ENCODE assay signal across 26 cellular contexts in the genomic region with DNA sequence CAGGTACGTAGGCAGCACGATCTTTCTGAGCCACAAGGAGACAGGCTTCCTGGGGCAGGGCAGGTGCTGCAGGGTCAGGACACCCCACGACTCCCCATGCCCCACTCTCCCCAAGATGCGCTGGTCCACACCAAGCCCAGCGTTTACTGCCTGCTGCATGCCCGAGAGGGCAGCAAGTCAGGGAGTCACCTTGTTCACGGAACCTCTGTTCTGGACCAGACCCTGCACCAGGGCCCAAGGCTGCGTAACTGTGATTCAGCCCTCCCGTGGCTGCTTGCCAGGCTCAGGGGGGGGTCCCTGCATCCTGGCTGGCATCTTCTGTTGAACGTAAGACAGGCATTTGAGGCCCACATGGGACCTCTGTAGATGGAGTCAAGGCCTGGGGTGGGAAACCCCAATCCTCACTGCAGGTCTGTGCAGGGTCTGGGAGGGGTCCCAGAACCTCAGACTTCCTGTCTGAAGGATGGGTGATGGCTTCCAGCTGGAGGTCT.
A peak's percentile ranks its signal among the peaks of the same experiment; 100 is the strongest.
DNase-seq lines count a peak whose midpoint lies in the region; ATAC-seq and TF ChIP-seq lines count a peak whose summit lies in the region.
"Had no signal": no experiment of that assay in that cellular context is flagged by ENCODE, and none has a peak within 500 bp of the region (broad histone marks: within the 10 kb centered on the region; RNA-seq: fewer than 3 reads in every experiment).

No MANE protein-coding gene starts in this region.

- no peak overlapping the region for H3K4me2 ChIP-seq in mesendoderm (ENCODE audit: low read length)

- H3K4me1 Mint-ChIP-seq in activated CD8-positive, alpha-beta memory T cell treated with anti-CD3 and anti-CD28 coated beads, Interleukin-2, amount 10 ng/mL, durations not matched to agents 7 days and 5 days = peaks cover 3% of the 10 kb centered on the region

- no peaks in the 10 kb centered on the region for H3K79me1 ChIP-seq in mesendoderm (ENCODE audit: low read length)

- H3K23ac ChIP-seq in mesendoderm (ENCODE audit: low read length) = no peak overlapping the region

- H3K4me3 ChIP-seq in right cardiac atrium (ENCODE audit: low read length) (no peak overlapping the region), mesendoderm (ENCODE audit: low read length) (no peak overlapping the region), upper lobe of right lung (no peak overlapping the region), thyroid gland (replicated peaks in 1 of 3) (no peak overlapping the region)
- H3K4me3 ChIP-seq: adrenal gland, dorsolateral prefrontal cortex, gastrocnemius medialis, transverse colon had no signal

- H4K8ac ChIP-seq in mesendoderm (ENCODE audit: low read depth, low read length) = no peak overlapping the region

- H3K27me3 ChIP-seq in right cardiac atrium (ENCODE audit: control insufficient read depth, insufficient read depth) (no peaks in the 10 kb centered on the region), mesendoderm (ENCODE audit: insufficient read depth, low read length, poor library complexity) (no peaks in the 10 kb centered on the region), upper lobe of right lung (peaks cover 13% of the 10 kb centered on the region), thyroid gland (no peaks in the 10 kb centered on the region)
- H3K27me3 ChIP-seq: adrenal gland, gastrocnemius medialis, transverse colon had no signal

- H3K79me2 ChIP-seq in mesendoderm (ENCODE audit: control insufficient read depth, insufficient read depth, low read length) = no peaks in the 10 kb centered on the region

- peak overlapping the region; percentile 99 for H2BK5ac ChIP-seq in mesendoderm (ENCODE audit: low read length)

- no peak for TF ChIP-seq CTCF in upper lobe of right lung (IDR thresholded peaks at IDR 0.05)
- no peak for TF ChIP-seq CTCF in thyroid gland (IDR thresholded peaks at IDR 0.05)

- H3K9me3 ChIP-seq in right cardiac atrium (ENCODE audit: control insufficient read depth, low read length) (no peaks in the 10 kb centered on the region), upper lobe of right lung (no peaks in the 10 kb centered on the region), thyroid gland (no peaks in the 10 kb centered on the region)
- H3K9me3 ChIP-seq: adrenal gland, gastrocnemius medialis, transverse colon had no signal

- H2BK15ac ChIP-seq in mesendoderm (replicated peaks; ENCODE audit: low read depth) = no peak overlapping the region

- H3K36me3 ChIP-seq in mesendoderm (ENCODE audit: control insufficient read depth, insufficient read depth, low read length) (no peaks in the 10 kb centered on the region), upper lobe of right lung (no peaks in the 10 kb centered on the region), thyroid gland (no peaks in the 10 kb centered on the region)
- H3K36me3 ChIP-seq: adrenal gland, gastrocnemius medialis, transverse colon had no signal

- CTCF ChIA-PET in activated CD8-positive, alpha-beta memory T cell treated with anti-CD3 and anti-CD28 coated beads, Interleukin-2, amount 10 ng/mL, durations not matched to agents 7 days and 5 days (lab: Charles Lee) = no interaction called here

- H3K9ac ChIP-seq in mesendoderm (ENCODE audit: low read length) = peak overlapping the region; percentile 56

- no peak overlapping the region for H3K4me3 Mint-ChIP-seq in activated CD8-positive, alpha-beta memory T cell treated with anti-CD3 and anti-CD28 coated beads, Interleukin-2, amount 10 ng/mL, durations not matched to agents 7 days and 5 days
- H3K4me3 Mint-ChIP-seq: activated CD4-positive, alpha-beta T cell treated with anti-CD3 and anti-CD28 coated beads for 36 hours; activated naive CD4-positive, alpha-beta T cell treated with anti-CD3 and anti-CD28 coated beads, Interleukin-2, amount 10 ng/mL, durations not matched to agents 7 days and 5 days; activated T-cell treated with anti-CD3 and anti-CD28 coated beads, Interleukin-2, amount 50 U/mL, for 72 hours had no signal

- intact Hi-C loops in cardiac septum (cut with DNase I) (no loop called here), right cardiac atrium (cut with DNase I) (no loop called here), upper lobe of right lung (cut with DNase I) (no loop called here), thyroid gland (cut with DNase I) (no loop called here)

- no peak overlapping the region for H3K27ac Mint-ChIP-seq in activated CD8-positive, alpha-beta memory T cell treated with anti-CD3 and anti-CD28 coated beads, Interleukin-2, amount 10 ng/mL, durations not matched to agents 7 days and 5 days
- H3K27ac Mint-ChIP-seq: activated CD4-positive, alpha-beta T cell treated with anti-CD3 and anti-CD28 coated beads for 36 hours; activated naive CD4-positive, alpha-beta T cell treated with anti-CD3 and anti-CD28 coated beads, Interleukin-2, amount 10 ng/mL, durations not matched to agents 7 days and 5 days; activated T-cell treated with anti-CD3 and anti-CD28 coated beads, Interleukin-2, amount 50 U/mL, for 72 hours had no signal

- peak overlapping the region; percentile 95 for H2AK5ac ChIP-seq in mesendoderm (ENCODE audit: low read length)

- 68% methylated on average over 10 of the region's 10 CpGs for WGBS in right cardiac atrium
- WGBS in mesendoderm (ENCODE audit: extremely low coverage, insufficient coverage, low lambda C conversion rate) = no CpG with 5 or more reads among the region's 10 CpGs
- 70 to 72% methylated on average over 2 to 7 of the region's 10 CpGs for WGBS in thyroid gland, 2 donors

- DNase-seq in cardiac septum (ENCODE audit: low spot score) (peak; percentile 73), right cardiac atrium (no peak), mesendoderm (no peak), upper lobe of right lung (no peak), thyroid gland (no peak)
- peak; percentile 27 for DNase-seq in activated CD8-positive, alpha-beta memory T cell treated with anti-CD3 and anti-CD28 coated beads, Interleukin-2, amount 10 ng/mL, durations not matched to agents 7 days and 5 days
- DNase-seq: activated CD4-positive, alpha-beta T cell treated with anti-CD3 and anti-CD28 coated beads for 36 hours; activated naive CD4-positive, alpha-beta T cell treated with anti-CD3 and anti-CD28 coated beads, Interleukin-2, amount 10 ng/mL, durations not matched to agents 7 days and 5 days; activated T-cell treated with anti-CD3 and anti-CD28 coated beads, Interleukin-2, amount 50 U/mL, for 72 hours; adrenal gland; COR-L47; DMS79; GF-D8; Kasumi-1; NCI-H1417; NCI-H2029 treated with DMSO at 0.1 percent for 48 hours; NCI-H226; NCI-H526 treated with DMSO at 0.1 percent for 48 hours; NK-92 treated with Interleukin-12 subunit alpha and Interleukin-12 subunit beta, amount 100 ng/mL, for 24 hours; PC-3; stimulated activated CD4-positive, alpha-beta T cell treated with anti-CD3 and anti-CD28 coated beads, Interleukin-4, amount 100 ng/mL, for 1 hour; transverse colon had no signal

- peak overlapping the region; percentile 40 for H3K4ac ChIP-seq in mesendoderm (ENCODE audit: low read depth, low read length)

- no peaks in the 10 kb centered on the region for H3K36me3 Mint-ChIP-seq in activated CD8-positive, alpha-beta memory T cell treated with anti-CD3 and anti-CD28 coated beads, Interleukin-2, amount 10 ng/mL, durations not matched to agents 7 days and 5 days
- H3K36me3 Mint-ChIP-seq: activated naive CD4-positive, alpha-beta T cell treated with anti-CD3 and anti-CD28 coated beads, Interleukin-2, amount 10 ng/mL, durations not matched to agents 7 days and 5 days had no signal

- no peak overlapping the region for H3K27ac ChIP-seq in right cardiac atrium (ENCODE audit: low read length)
- H3K27ac ChIP-seq in mesendoderm (ENCODE audit: low read depth, low read length) = peak overlapping the region; percentile 74
- no peak overlapping the region for H3K27ac ChIP-seq in upper lobe of right lung
- H3K27ac ChIP-seq in thyroid gland = no peak overlapping the region
- H3K27ac ChIP-seq: adrenal gland, dorsolateral prefrontal cortex, gastrocnemius medialis, transverse colon had no signal

- ATAC-seq in right cardiac atrium (no peak), upper lobe of right lung (peak; percentile 11), HG02840 (IDR thresholded peaks at IDR 0.05; ENCODE audit: low FRiP score, unreplicated experiment) (no peak)
- no peak for ATAC-seq in activated CD8-positive, alpha-beta memory T cell treated with anti-CD3 and anti-CD28 coated beads, Interleukin-2, amount 10 ng/mL, durations not matched to agents 7 days and 5 days
- ATAC-seq: activated CD4-positive, alpha-beta T cell treated with anti-CD3 and anti-CD28 coated beads for 36 hours; activated T-cell treated with anti-CD3 and anti-CD28 coated beads, Interleukin-2, amount 50 U/mL, for 72 hours; gastrocnemius medialis; HepG2; PC-3 had no signal

- peak overlapping the region; percentile 10 for H2BK120ac ChIP-seq in mesendoderm (ENCODE audit: low read depth, low read length)

- H4K5ac ChIP-seq in mesendoderm (ENCODE audit: low read length) = peak overlapping the region; percentile 16

- peaks cover 11% of the 10 kb centered on the region for H3K27me3 Mint-ChIP-seq in activated CD8-positive, alpha-beta memory T cell treated with anti-CD3 and anti-CD28 coated beads, Interleukin-2, amount 10 ng/mL, durations not matched to agents 7 days and 5 days

- no peaks in the 10 kb centered on the region for H3K4me1 ChIP-seq in right cardiac atrium (ENCODE audit: control insufficient read depth, insufficient read depth, low read length)
- peaks cover 9% of the 10 kb centered on the region for H3K4me1 ChIP-seq in mesendoderm (ENCODE audit: control insufficient read depth, low read depth, low read length)
- H3K4me1 ChIP-seq in upper lobe of right lung = no peaks in the 10 kb centered on the region
- H3K4me1 ChIP-seq in thyroid gland = no peaks in the 10 kb centered on the region
- H3K4me1 ChIP-seq: adrenal gland, gastrocnemius medialis, transverse colon had no signal

- TF ChIP-seq POLR2A in thyroid gland (IDR thresholded peaks at IDR 0.05) = no peak

- H3K9me3 Mint-ChIP-seq in activated CD8-positive, alpha-beta memory T cell treated with anti-CD3 and anti-CD28 coated beads, Interleukin-2, amount 10 ng/mL, durations not matched to agents 7 days and 5 days (ENCODE audit: low read depth) = no peaks in the 10 kb centered on the region
- H3K9me3 Mint-ChIP-seq: activated naive CD4-positive, alpha-beta T cell treated with anti-CD3 and anti-CD28 coated beads, Interleukin-2, amount 10 ng/mL, durations not matched to agents 7 days and 5 days; activated T-cell treated with anti-CD3 and anti-CD28 coated beads, Interleukin-2, amount 50 U/mL, for 72 hours had no signal

- H3K56ac ChIP-seq in mesendoderm (ENCODE audit: low read length) = peak overlapping the region; percentile 92

- H3K18ac ChIP-seq in mesendoderm (ENCODE audit: low read length) = peak overlapping the region; percentile 25

Comparison
In these comparisons a context has a peak if more than half of its experiments do, and no peak if none do; other contexts are left out.
1. DNase-seq: peak in cardiac septum (single experiment) and activated CD8-positive, alpha-beta memory T cell treated with anti-CD3 and anti-CD28 coated beads, Interleukin-2, amount 10 ng/mL, durations not matched to agents 7 days and 5 days (single experiment); none in right cardiac atrium (0 of 3), mesendoderm (single experiment), upper lobe of right lung (single experiment) and thyroid gland (0 of 2).